In the genomic region with DNA sequence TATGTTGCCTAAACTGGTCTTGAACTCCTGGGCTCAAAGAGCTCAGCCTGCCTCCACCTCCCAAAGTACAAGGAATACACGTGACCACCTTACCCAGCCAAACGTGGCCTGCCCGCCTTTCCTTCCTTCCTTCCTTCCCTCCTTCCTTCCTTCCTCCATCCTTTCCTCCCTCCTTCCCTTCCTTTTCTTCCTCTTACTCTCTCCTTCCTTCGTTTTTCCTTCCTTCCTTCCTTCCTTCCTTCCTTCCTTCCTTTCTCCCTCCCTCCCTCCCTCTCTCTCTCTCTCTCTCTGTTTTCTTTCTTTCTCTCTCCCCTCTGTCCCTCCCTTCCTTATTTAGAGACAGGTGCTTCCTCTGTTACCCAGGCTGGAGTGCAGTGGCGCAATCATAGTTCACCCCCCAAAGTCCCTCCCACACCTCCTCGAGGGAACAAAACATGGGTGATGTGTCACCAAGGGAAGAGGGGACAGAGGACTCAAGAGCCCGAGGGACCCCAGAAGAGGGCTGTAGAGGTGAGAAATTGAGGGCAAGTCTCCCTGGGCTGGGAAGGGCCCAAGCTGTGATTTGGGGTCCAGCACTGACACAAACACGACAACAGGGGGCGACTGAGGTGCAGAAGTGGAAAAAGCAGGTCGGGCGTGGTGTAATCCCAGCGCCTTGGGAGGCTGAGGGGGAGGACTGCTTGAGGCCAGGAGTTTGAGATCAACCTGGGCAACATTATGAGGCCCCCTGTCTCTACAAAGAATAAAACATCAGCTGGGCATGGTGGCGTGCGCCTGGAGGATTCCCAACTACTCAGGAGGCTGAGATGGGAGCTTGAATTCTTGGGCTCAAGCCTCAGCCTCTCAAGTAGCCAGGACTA, we compare ENCODE assay signal across 9 cellular contexts. TPM values are rescaled to one million over a fixed set of nuclear protein-coding genes. Genes with fewer than 3 reads are reported as not detected.
DNase-seq lines count a peak whose midpoint lies in the region; ATAC-seq and TF ChIP-seq lines count a peak whose summit lies in the region.
"Had no signal": no experiment of that assay in that cellular context is flagged by ENCODE, and none has a peak within 500 bp of the region (broad histone marks: within the 10 kb centered on the region; RNA-seq: fewer than 3 reads in every experiment).

No MANE protein-coding gene starts in this region.

- intact Hi-C loops in colonic mucosa (cut with DNase I) = loop anchor here (1.0 kb wide), 1 partner anchor 52 kb away; no protein-coding TSS in a partner anchor

- H3K4me3 ChIP-seq in WERI-Rb-1 (ENCODE audit: low read depth, low read length) (no peak overlapping the region), colonic mucosa (no peak overlapping the region)

- H3K36me3 ChIP-seq in WERI-Rb-1 = no peaks in the 10 kb centered on the region
- H3K36me3 ChIP-seq in colonic mucosa = no peaks in the 10 kb centered on the region

- H3K27ac ChIP-seq in WERI-Rb-1 = no peak overlapping the region
- H3K27ac ChIP-seq in colonic mucosa = no peak overlapping the region
- H3K27ac ChIP-seq: epithelial cell of prostate had no signal

- H3K9me3 ChIP-seq in WERI-Rb-1 (ENCODE audit: severe bottlenecking) = no peaks in the 10 kb centered on the region
- H3K9me3 ChIP-seq in colonic mucosa = no peaks in the 10 kb centered on the region

- H3K4me1 ChIP-seq in colonic mucosa = peaks cover 27% of the 10 kb centered on the region

- TF ChIP-seq CTCF in WERI-Rb-1 (IDR thresholded peaks at IDR 0.05; ENCODE audit: low read depth, low read length) (peak; percentile 76), colonic mucosa (IDR thresholded peaks at IDR 0.05) (peak; percentile 76)

- peaks cover 69% of the 10 kb centered on the region for H3K27me3 ChIP-seq in WERI-Rb-1 (ENCODE audit: insufficient read depth, low read depth, severe bottlenecking)
- no peaks in the 10 kb centered on the region for H3K27me3 ChIP-seq in colonic mucosa

- DNase-seq in NCI-H1417 (lab: John Stamatoyannopoulos, UW) = peak; percentile 26 to 38 (median 28)
- no peak for DNase-seq in NCI-H1417 treated with DMSO at 0.1 percent for 48 hours (lab: John Stamatoyannopoulos, UW)
- peak; percentile 37 for DNase-seq in NCI-H1105 (lab: John Stamatoyannopoulos, UW)
- peak; percentile 70 for DNase-seq in WERI-Rb-1
- peak; percentile 79 for DNase-seq in colonic mucosa
- peak; percentile 66 to 72 for DNase-seq in lung microvascular endothelial cell (ENCODE audit: low read depth in 2 of 2)
- DNase-seq in stimulated activated CD8-positive, alpha-beta memory T cell treated with anti-CD3 and anti-CD28 coated beads, Interleukin-4, amount 100 ng/mL, for 48 hours = peak; percentile 72

- no peak for ATAC-seq in GM18511 (IDR thresholded peaks at IDR 0.05; ENCODE audit: unreplicated experiment)

- no peak overlapping the region for H3K9ac ChIP-seq in colonic mucosa (ENCODE audit: low read depth in 2 of 2, low read length in 2 of 2)

RNA-seq across cellular contexts. Expression of a gene that starts 28.1 kb away (rescaled TPM):
- total RNA-seq in colonic mucosa (10 to 100 TPM; 43.1 to 75.9 TPM), lung microvascular endothelial cell (250 and 393 TPM in 2 replicates)

RNA-seq across cellular contexts. Expression of a gene that starts 53.2 kb away (rescaled TPM):
- 10 to 100 TPM; 24.1 to 35.9 TPM for total RNA-seq in colonic mucosa
- total RNA-seq in lung microvascular endothelial cell = 34.0 and 39.3 TPM in 2 replicates
